ENCODE assay signal across 9 cellular contexts in genomic region chr3:189132901-189133300, GRCh38. TPM values are rescaled to one million over a fixed set of nuclear protein-coding genes. Genes with fewer than 3 reads are reported as not detected.
DNase-seq lines count a peak whose midpoint lies in the region; ATAC-seq and TF ChIP-seq lines count a peak whose summit lies in the region.
"Had no signal": no experiment of that assay in that cellular context is flagged by ENCODE, and none has a peak within 500 bp of the region (broad histone marks: within the 10 kb centered on the region; RNA-seq: fewer than 3 reads in every experiment).

No MANE protein-coding gene starts in this region.

- no peak for DNase-seq in CD8-positive, alpha-beta T cell
- DNase-seq in breast epithelium (ENCODE audit: low spot score in 2 of 2) (no peak), psoas muscle (no peak), C1 segment of cervical spinal cord (lab: John Stamatoyannopoulos, UW) (no peak), anterior cingulate cortex (lab: John Stamatoyannopoulos, UW) (no peak)
- DNase-seq: NCI-H1436 had no signal

- peaks cover 4% of the 10 kb centered on the region for H3K9me3 Mint-ChIP-seq in CD8-positive, alpha-beta T cell

- H3K27ac ChIP-seq in CD8-positive, alpha-beta T cell (ENCODE audit: low read depth, low read length): no peak overlapping the region
- H3K27ac ChIP-seq in breast epithelium (peak overlapping the region; percentile 13 to 73), psoas muscle (peak overlapping the region; percentile 80)

- CTCF ChIA-PET in CD8-positive, alpha-beta T cell (lab: Charles Lee): interaction anchor here (2.5 to 3.3 kb wide), 4 partner anchors 12 to 1393 kb away, joined by 10 to 20 read pairs (median 14); no protein-coding TSS in a partner anchor

- intact Hi-C loops in CD8-positive, alpha-beta T cell (cut with DNase I, micrococcal nuclease): loop anchor here (1.0 to 10.0 kb wide), 5 partner anchors 11 to 1998 kb away; partner anchors contain the start of gene RPL39L (in 1 of the 2)
- intact Hi-C loops in breast epithelium (cut with DNase I; ENCODE audit: low total_unique reads) (no loop called here), psoas muscle (cut with DNase I) (no loop called here)

- POLR2A ChIA-PET in CD8-positive, alpha-beta T cell (lab: Charles Lee): interaction anchor here (0.6 to 2.6 kb wide), 4 partner anchors 11 to 1688 kb away, joined by 3 to 17 read pairs (median 4); partner anchors contain the start of gene BCL6

- H3K27me3 ChIP-seq in CD8-positive, alpha-beta T cell (ENCODE audit: insufficient read depth, low read length): no peaks in the 10 kb centered on the region
- H3K27me3 ChIP-seq in breast epithelium: no peaks in the 10 kb centered on the region
- H3K27me3 ChIP-seq in psoas muscle (ENCODE audit: insufficient read depth in 3 of 3, low read length in 2 of 3): no peaks in the 10 kb centered on the region

- peaks cover 7% of the 10 kb centered on the region for H3K36me3 Mint-ChIP-seq in CD8-positive, alpha-beta T cell

- H3K4me3 Mint-ChIP-seq in CD8-positive, alpha-beta T cell: peak overlapping the region; percentile 4

- no peak overlapping the region for H3K4me3 ChIP-seq in CD8-positive, alpha-beta T cell (ENCODE audit: low read depth, low read length)
- H3K4me3 ChIP-seq in breast epithelium: no peak overlapping the region
- peak overlapping the region; percentile 19 for H3K4me3 ChIP-seq in psoas muscle
- H3K4me3 ChIP-seq: coronary artery had no signal

- peaks cover 24% of the 10 kb centered on the region for H3K4me1 ChIP-seq in CD8-positive, alpha-beta T cell (ENCODE audit: insufficient read depth, low read length)
- peaks cover 0 to 5% of the 10 kb centered on the region in 2 donors for H3K4me1 ChIP-seq in breast epithelium
- peaks cover 9% of the 10 kb centered on the region for H3K4me1 ChIP-seq in psoas muscle

- H3K4me1 Mint-ChIP-seq in CD8-positive, alpha-beta T cell (ENCODE audit: low read depth): peaks cover 30% of the 10 kb centered on the region

- no peak for ATAC-seq in CD8-positive, alpha-beta T cell
- ATAC-seq in HG03432 (IDR thresholded peaks at IDR 0.05; ENCODE audit: unreplicated experiment): peak; percentile 7
- ATAC-seq in psoas muscle: no peak
- no peak for ATAC-seq in GM21786 (IDR thresholded peaks at IDR 0.05; ENCODE audit: unreplicated experiment)

- no peaks in the 10 kb centered on the region for H3K36me3 ChIP-seq in CD8-positive, alpha-beta T cell (ENCODE audit: insufficient read depth, low read length)
- no peaks in the 10 kb centered on the region for H3K36me3 ChIP-seq in breast epithelium
- H3K36me3 ChIP-seq in psoas muscle (ENCODE audit: insufficient read depth in 1 of 2, low read depth in 1 of 2): peaks cover 0 to 52% of the 10 kb centered on the region in 2 donors

- H3K27me3 Mint-ChIP-seq in CD8-positive, alpha-beta T cell (ENCODE audit: low read depth): no peaks in the 10 kb centered on the region

- TF ChIP-seq POLR2A in breast epithelium (IDR thresholded peaks at IDR 0.05): no peak

- TF ChIP-seq CTCF in CD8-positive, alpha-beta T cell (IDR thresholded peaks at IDR 0.05): no peak
- TF ChIP-seq CTCF in breast epithelium (IDR thresholded peaks at IDR 0.05): no peak
- no peak for TF ChIP-seq CTCF in psoas muscle (IDR thresholded peaks at IDR 0.05)

- WGBS in psoas muscle, 3 donors: 84 to 92% (median 85%) methylated on average over 3 of the region's 3 CpGs

- H3K9me3 ChIP-seq in CD8-positive, alpha-beta T cell (ENCODE audit: low read length): no peaks in the 10 kb centered on the region
- H3K9me3 ChIP-seq in breast epithelium: no peaks in the 10 kb centered on the region
- H3K9me3 ChIP-seq in psoas muscle: no peaks in the 10 kb centered on the region

- peak overlapping the region; percentile 97 for H3K27ac Mint-ChIP-seq in CD8-positive, alpha-beta T cell

RNA-seq across cellular contexts. Expression of gene TPRG1, which starts 38.9 kb away (rescaled TPM):
- 1 to 10 TPM; 3.1 to 4.6 TPM for total RNA-seq in CD8-positive, alpha-beta T cell
- total RNA-seq in breast epithelium (10 to 100 TPM; 29.2 to 65.9 (median 31.9) TPM), psoas muscle (10 to 100 TPM in 3 of 4 donors, 1 to 10 TPM in 1; 6.1 to 24.5 (median 11.9) TPM)
- polyA plus RNA-seq in psoas muscle: 1 to 10 TPM in 2 of 3 donors, under 1 TPM in 1; 0.78 to 9.9 (median 1.6) TPM

Comparison
In these comparisons a context has a peak if more than half of its experiments do, and no peak if none do; other contexts are left out.
1. intact Hi-C loops: an anchor here in CD8-positive, alpha-beta T cell (1.0 to 10.0 kb wide); none called in breast epithelium and psoas muscle.